1 cellular context compared by ENCODE assay signal in genomic region chr16:57300387-57301125, GRCh38.
TF ChIP-seq lines count a peak whose summit lies in the region.

No MANE protein-coding gene starts in this region.

TF ChIP-seq in K562, 482 proteins besides CTCF, POLR2A, EP300 and RAD21 (continued from another document and continues in another):
- TF ChIP-seq BRF1 (IDR thresholded peaks at IDR 0.05; ENCODE audit: borderline replicate concordance, extremely low read depth, insufficient read length) (peak; percentile 87), PURB (CRISPR knock-in tag; IDR thresholded peaks at IDR 0.05; ENCODE audit: low read depth) (no peak), KLF1 (tag; IDR thresholded peaks at IDR 0.05) (peak; percentile 83), STAG1 (CRISPR knock-in tag; IDR thresholded peaks at IDR 0.05; ENCODE audit: borderline replicate concordance) (peak; percentile 50; the same call in 1 of the 2 replicates), NR2C2 (CRISPR knock-in tag; IDR thresholded peaks at IDR 0.05) (peak; percentile 72), NR2C2 (tag; IDR thresholded peaks at IDR 0.05) (peak; percentile 60; the same call in 1 of the 2 replicates), KAT2B (IDR thresholded peaks at IDR 0.05; ENCODE audit: low read depth, low read length) (no peak), ZBTB8A (IDR thresholded peaks at IDR 0.05; ENCODE audit: partially characterized antibody) (no peak), PHB (CRISPR knock-in tag; IDR thresholded peaks at IDR 0.05) (no peak), SPI1 (IDR thresholded peaks at IDR 0.05; ENCODE audit: borderline replicate concordance, low read depth, low read length) (no peak), ARID1B (IDR thresholded peaks at IDR 0.05) (0 out of 2 replicates have a peak, but pooled peaks have one; percentile 18), CBX1 (IDR thresholded peaks at IDR 0.05; ENCODE audit: low read depth) (no peak; the same call in 1 of the 2 replicates), KAT7 (CRISPR knock-in tag; IDR thresholded peaks at IDR 0.05; ENCODE audit: borderline replicate concordance) (no peak; the same call in 1 of the 2 replicates), CUX1 (CRISPR knock-in tag; IDR thresholded peaks at IDR 0.05) (no peak), RBM34 (IDR thresholded peaks at IDR 0.05; ENCODE audit: borderline replicate concordance, insufficient read depth, low read length) (no peak), TCF15 (CRISPR knock-in tag; IDR thresholded peaks at IDR 0.05) (no peak), ZNF79 (CRISPR knock-in tag; IDR thresholded peaks at IDR 0.05; ENCODE audit: low read depth) (no peak), SRSF9 (IDR thresholded peaks at IDR 0.05; ENCODE audit: borderline replicate concordance, low read depth, low read length) (no peak), TSC22D4 (tag; IDR thresholded peaks at IDR 0.05) (no peak), BMI1 (IDR thresholded peaks at IDR 0.05; ENCODE audit: low read length) (no peak), KDM2B (CRISPR knock-in tag; IDR thresholded peaks at IDR 0.05) (no peak), PHF20 (IDR thresholded peaks at IDR 0.05; ENCODE audit: partially characterized antibody) (no peak), NFYB (IDR thresholded peaks at IDR 0.05; ENCODE audit: extremely low read depth, insufficient read length) (no peak), L3MBTL2 (IDR thresholded peaks at IDR 0.05) (0 out of 2 replicates have a peak, but pooled peaks have one; percentile 10), TBP (optimal IDR thresholded peaks at IDR 0.05; ENCODE audit: low read depth, low read length) (peak; percentile 99), ZNF507 (tag; conservative IDR thresholded peaks at IDR 0.05) (no peak), GATAD2A (IDR thresholded peaks at IDR 0.05) (no peak), EWSR1 (IDR thresholded peaks at IDR 0.05; ENCODE audit: borderline replicate concordance, low read depth, partially characterized antibody) (no peak), NRF1 (conservative IDR thresholded peaks at IDR 0.05 in 1 of 2, IDR thresholded peaks at IDR 0.05 in 1 of 2) (peak; percentile 96 to 98), SP2 (IDR thresholded peaks at IDR 0.05; ENCODE audit: extremely low read depth, low read depth, low read length, poor library complexity, severe bottlenecking) (no peak), HMGXB4 (CRISPR knock-in tag; IDR thresholded peaks at IDR 0.05) (peak; percentile 93), CEBPG (CRISPR knock-in tag; IDR thresholded peaks at IDR 0.05) (no peak), CEBPG (tag; conservative IDR thresholded peaks at IDR 0.05 in 1 of 2, IDR thresholded peaks at IDR 0.05 in 1 of 2) (no peak), FOXP4 (CRISPR knock-in tag; IDR thresholded peaks at IDR 0.05; ENCODE audit: borderline replicate concordance) (no peak), BHLHE40 (IDR thresholded peaks at IDR 0.05; ENCODE audit: low read length) (peak; percentile 61; the same call in 1 of the 2 replicates), RBFOX2 (IDR thresholded peaks at IDR 0.05; ENCODE audit: low read depth, low read length) (no peak), HNRNPK (IDR thresholded peaks at IDR 0.05; ENCODE audit: low read depth, low read length, poor library complexity, severe bottlenecking) (no peak), SRSF3 (IDR thresholded peaks at IDR 0.05; ENCODE audit: insufficient read depth, low read length) (no peak), MAFK (IDR thresholded peaks at IDR 0.05; ENCODE audit: low read length) (peak; percentile 52; the same call in 1 of the 2 replicates), KDM4B (IDR thresholded peaks at IDR 0.05; ENCODE audit: borderline replicate concordance in 2 of 2, low read depth in 1 of 2) (no peak; a peak in 1 of 4 replicates), E2F5 (CRISPR knock-in tag; IDR thresholded peaks at IDR 0.05) (no peak; the same call in 1 of the 2 replicates), HIVEP1 (CRISPR knock-in tag; IDR thresholded peaks at IDR 0.05) (no peak)
- TF ChIP-seq, protein P1, sequence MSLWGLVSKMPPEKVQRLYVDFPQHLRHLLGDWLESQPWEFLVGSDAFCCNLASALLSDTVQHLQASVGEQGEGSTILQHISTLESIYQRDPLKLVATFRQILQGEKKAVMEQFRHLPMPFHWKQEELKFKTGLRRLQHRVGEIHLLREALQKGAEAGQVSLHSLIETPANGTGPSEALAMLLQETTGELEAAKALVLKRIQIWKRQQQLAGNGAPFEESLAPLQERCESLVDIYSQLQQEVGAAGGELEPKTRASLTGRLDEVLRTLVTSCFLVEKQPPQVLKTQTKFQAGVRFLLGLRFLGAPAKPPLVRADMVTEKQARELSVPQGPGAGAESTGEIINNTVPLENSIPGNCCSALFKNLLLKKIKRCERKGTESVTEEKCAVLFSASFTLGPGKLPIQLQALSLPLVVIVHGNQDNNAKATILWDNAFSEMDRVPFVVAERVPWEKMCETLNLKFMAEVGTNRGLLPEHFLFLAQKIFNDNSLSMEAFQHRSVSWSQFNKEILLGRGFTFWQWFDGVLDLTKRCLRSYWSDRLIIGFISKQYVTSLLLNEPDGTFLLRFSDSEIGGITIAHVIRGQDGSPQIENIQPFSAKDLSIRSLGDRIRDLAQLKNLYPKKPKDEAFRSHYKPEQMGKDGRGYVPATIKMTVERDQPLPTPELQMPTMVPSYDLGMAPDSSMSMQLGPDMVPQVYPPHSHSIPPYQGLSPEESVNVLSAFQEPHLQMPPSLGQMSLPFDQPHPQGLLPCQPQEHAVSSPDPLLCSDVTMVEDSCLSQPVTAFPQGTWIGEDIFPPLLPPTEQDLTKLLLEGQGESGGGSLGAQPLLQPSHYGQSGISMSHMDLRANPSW (CRISPR knock-in tag; IDR thresholded peaks at IDR 0.05) = no peak
- TF ChIP-seq, protein P2, sequence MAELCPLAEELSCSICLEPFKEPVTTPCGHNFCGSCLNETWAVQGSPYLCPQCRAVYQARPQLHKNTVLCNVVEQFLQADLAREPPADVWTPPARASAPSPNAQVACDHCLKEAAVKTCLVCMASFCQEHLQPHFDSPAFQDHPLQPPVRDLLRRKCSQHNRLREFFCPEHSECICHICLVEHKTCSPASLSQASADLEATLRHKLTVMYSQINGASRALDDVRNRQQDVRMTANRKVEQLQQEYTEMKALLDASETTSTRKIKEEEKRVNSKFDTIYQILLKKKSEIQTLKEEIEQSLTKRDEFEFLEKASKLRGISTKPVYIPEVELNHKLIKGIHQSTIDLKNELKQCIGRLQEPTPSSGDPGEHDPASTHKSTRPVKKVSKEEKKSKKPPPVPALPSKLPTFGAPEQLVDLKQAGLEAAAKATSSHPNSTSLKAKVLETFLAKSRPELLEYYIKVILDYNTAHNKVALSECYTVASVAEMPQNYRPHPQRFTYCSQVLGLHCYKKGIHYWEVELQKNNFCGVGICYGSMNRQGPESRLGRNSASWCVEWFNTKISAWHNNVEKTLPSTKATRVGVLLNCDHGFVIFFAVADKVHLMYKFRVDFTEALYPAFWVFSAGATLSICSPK (IDR thresholded peaks at IDR 0.05; ENCODE audit: borderline replicate concordance) = no peak
- TF ChIP-seq, protein P3, sequence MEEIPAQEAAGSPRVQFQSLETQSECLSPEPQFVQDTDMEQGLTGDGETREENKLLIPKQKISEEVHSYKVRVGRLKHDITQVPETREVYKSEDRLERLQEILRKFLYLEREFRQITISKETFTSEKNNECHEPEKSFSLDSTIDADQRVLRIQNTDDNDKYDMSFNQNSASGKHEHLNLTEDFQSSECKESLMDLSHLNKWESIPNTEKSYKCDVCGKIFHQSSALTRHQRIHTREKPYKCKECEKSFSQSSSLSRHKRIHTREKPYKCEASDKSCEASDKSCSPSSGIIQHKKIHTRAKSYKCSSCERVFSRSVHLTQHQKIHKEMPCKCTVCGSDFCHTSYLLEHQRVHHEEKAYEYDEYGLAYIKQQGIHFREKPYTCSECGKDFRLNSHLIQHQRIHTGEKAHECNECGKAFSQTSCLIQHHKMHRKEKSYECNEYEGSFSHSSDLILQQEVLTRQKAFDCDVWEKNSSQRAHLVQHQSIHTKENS (CRISPR knock-in tag; IDR thresholded peaks at IDR 0.05) = no peak
- TF ChIP-seq, protein P4, sequence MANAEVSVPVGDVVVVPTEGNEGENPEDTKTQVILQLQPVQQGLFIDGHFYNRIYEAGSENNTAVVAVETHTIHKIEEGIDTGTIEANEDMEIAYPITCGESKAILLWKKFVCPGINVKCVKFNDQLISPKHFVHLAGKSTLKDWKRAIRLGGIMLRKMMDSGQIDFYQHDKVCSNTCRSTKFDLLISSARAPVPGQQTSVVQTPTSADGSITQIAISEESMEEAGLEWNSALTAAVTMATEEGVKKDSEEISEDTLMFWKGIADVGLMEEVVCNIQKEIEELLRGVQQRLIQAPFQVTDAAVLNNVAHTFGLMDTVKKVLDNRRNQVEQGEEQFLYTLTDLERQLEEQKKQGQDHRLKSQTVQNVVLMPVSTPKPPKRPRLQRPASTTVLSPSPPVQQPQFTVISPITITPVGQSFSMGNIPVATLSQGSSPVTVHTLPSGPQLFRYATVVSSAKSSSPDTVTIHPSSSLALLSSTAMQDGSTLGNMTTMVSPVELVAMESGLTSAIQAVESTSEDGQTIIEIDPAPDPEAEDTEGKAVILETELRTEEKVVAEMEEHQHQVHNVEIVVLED (CRISPR knock-in tag; IDR thresholded peaks at IDR 0.05) = no peak
- TF ChIP-seq, protein P5, sequence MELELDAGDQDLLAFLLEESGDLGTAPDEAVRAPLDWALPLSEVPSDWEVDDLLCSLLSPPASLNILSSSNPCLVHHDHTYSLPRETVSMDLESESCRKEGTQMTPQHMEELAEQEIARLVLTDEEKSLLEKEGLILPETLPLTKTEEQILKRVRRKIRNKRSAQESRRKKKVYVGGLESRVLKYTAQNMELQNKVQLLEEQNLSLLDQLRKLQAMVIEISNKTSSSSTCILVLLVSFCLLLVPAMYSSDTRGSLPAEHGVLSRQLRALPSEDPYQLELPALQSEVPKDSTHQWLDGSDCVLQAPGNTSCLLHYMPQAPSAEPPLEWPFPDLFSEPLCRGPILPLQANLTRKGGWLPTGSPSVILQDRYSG (tag; conservative IDR thresholded peaks at IDR 0.05; ENCODE audit: low read depth) = no peak
